Comparison of ENCODE assay signal across 10 cellular contexts in the genomic region with DNA sequence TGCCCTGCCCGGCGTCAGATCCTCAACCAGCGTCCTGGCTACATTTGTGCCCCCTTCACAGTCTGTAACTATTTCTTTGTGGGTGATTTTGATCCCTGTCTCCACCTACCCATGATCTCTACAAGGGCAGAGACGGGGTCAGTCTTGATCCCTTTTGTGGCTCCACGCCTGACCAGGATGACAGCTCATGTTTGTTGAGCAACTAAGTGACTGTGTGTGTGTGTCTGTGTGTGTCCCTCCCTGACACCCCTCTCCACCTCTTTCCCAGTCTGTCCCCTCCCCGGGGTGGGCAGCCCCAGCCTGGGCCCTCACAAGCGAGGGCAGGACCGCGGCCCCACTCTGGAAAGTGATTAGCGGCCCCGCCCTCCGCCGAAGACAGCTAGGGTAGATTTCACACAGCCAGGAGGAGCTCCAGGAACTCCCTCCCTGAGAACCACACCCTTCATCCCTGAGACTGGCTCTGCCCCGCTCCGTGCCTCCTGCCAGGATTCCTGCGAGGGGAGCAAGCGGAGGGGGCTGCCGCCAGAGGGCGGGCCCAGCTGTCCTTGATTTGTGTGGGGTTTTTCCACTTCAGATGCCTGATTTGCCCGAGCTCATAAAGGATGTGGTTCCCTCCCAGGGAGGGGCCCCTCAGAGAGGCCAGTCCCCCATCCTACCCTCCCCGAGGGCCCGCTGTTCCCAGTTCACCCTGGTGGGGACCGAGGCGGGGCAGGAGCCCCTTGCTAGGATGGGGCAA. TPM values are rescaled to one million over a fixed set of nuclear protein-coding genes. Genes with fewer than 3 reads are reported as not detected.
A peak's percentile ranks its signal among the peaks of the same experiment; 100 is the strongest.
DNase-seq lines count a peak whose midpoint lies in the region; ATAC-seq and TF ChIP-seq lines count a peak whose summit lies in the region.
"Had no signal": no experiment of that assay in that cellular context is flagged by ENCODE, and none has a peak within 500 bp of the region (broad histone marks: within the 10 kb centered on the region; RNA-seq: fewer than 3 reads in every experiment).

No MANE protein-coding gene starts in this region.

- DNase-seq in EH (ENCODE audit: low read depth) (peak; percentile 51), NCI-H146 treated with DMSO at 0.1 percent for 48 hours (lab: John Stamatoyannopoulos, UW; ENCODE audit: unreplicated experiment) (peak; percentile 50), dermis blood vessel endothelial cell (peak; percentile 19), GM19240 (ENCODE audit: insufficient read length, low spot score) (no peak), Ammon's horn (ENCODE audit: low spot score) (no peak)

- peaks cover 66% of the 10 kb centered on the region for H3K27me3 ChIP-seq in neutrophil

- no peak for ATAC-seq in GM18520 (IDR thresholded peaks at IDR 0.05; ENCODE audit: unreplicated experiment)
- ATAC-seq in GM18867 (IDR thresholded peaks at IDR 0.05; ENCODE audit: unreplicated experiment), result no peak

- no peaks in the 10 kb centered on the region for H3K9me3 ChIP-seq in neutrophil

- no peaks in the 10 kb centered on the region for H3K36me3 ChIP-seq in neutrophil

- no peaks in the 10 kb centered on the region for H3K4me1 ChIP-seq in neutrophil (ENCODE audit: control insufficient read depth in 1 of 2, insufficient read depth in 1 of 2, low read depth in 1 of 2, low read length in 1 of 2)

- H3K27ac ChIP-seq in neutrophil, result no peak overlapping the region

- H3K4me3 ChIP-seq in neutrophil (ENCODE audit: low read depth in 1 of 2, low read length in 1 of 2), result no peak overlapping the region

- peak; percentile 11 for TF ChIP-seq CTCF in neutrophil (IDR thresholded peaks at IDR 0.05)

RNA-seq across cellular contexts. Expression of gene HS3ST6, which starts 5.3 kb away (rescaled TPM):
- total RNA-seq in dermis blood vessel endothelial cell, result not detected in 2 replicates
- total RNA-seq: lung microvascular endothelial cell, temporal lobe had no signal

RNA-seq across cellular contexts. Expression of gene MSRB1, which starts 19.5 kb away (rescaled TPM):
- total RNA-seq in dermis blood vessel endothelial cell, result 6.6 and 8.1 TPM in 2 replicates

RNA-seq across cellular contexts. Expression of gene RPL3L, which starts 31.0 kb away (rescaled TPM):
- total RNA-seq in dermis blood vessel endothelial cell, result not detected in 2 replicates
- total RNA-seq: lung microvascular endothelial cell, temporal lobe had no signal

RNA-seq across cellular contexts. Expression of gene NDUFB10, which starts 35.9 kb away (rescaled TPM):
- 107 and 149 TPM in 2 replicates for total RNA-seq in dermis blood vessel endothelial cell

RNA-seq across cellular contexts. Expression of gene RPS2, which starts 41.2 kb away (rescaled TPM):
- total RNA-seq in dermis blood vessel endothelial cell, result 1,669 and 1,784 TPM in 2 replicates

Comparison
In these comparisons a context has a peak if more than half of its experiments do, and no peak if none do; other contexts are left out.
1. DNase-seq: peak in EH (single experiment), NCI-H146 treated with DMSO at 0.1 percent for 48 hours (single experiment) and dermis blood vessel endothelial cell (single experiment); none in GM19240 (single experiment) and Ammon's horn (single experiment).